In the genomic region with DNA sequence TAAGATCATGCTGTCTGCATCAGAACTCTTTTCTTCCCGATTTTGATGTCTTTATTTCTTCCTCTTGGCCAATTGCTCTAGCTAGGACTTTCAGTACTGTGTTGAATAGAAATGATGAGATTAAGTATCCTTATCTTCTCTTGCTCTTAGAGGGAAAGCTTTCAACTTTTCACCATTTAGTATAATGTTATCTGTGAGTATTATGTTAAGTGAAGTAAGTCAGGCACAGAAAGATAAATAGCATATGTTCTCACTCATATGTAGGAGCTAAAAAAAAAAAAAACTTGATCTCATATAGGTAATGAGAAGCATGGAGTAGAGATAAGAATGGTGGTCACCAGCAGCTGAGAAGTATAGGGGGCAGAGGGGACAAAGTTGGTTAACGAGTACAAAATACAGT, we compare ENCODE assay signal across 6 cellular contexts.
"Had no signal": no experiment of that assay in that cellular context is flagged by ENCODE, and none has a peak within 500 bp of the region (broad histone marks: within the 10 kb centered on the region; RNA-seq: fewer than 3 reads in every experiment).

No MANE protein-coding gene starts in this region.

- DNase-seq: H9, HCEC 1CT, IMR-90, KG1 had no signal

- ATAC-seq: GM23338, K562 had no signal

- H3K4me3 ChIP-seq: GM23338, K562 had no signal
